Comparison of ENCODE assay signal across 20 cellular contexts in genomic region chr2:183009249-183009899, GRCh38. TPM values are rescaled to one million over a fixed set of nuclear protein-coding genes. Genes with fewer than 3 reads are reported as not detected.
DNase-seq lines count a peak whose midpoint lies in the region; ATAC-seq, FAIRE-seq and TF ChIP-seq lines count a peak whose summit lies in the region.
"Had no signal": no experiment of that assay in that cellular context is flagged by ENCODE, and none has a peak within 500 bp of the region (broad histone marks: within the 10 kb centered on the region; RNA-seq: fewer than 3 reads in every experiment).

No MANE protein-coding gene starts in this region.

- H3K36me3 ChIP-seq in HepG2 (replicated peaks in 1 of 2; ENCODE audit: control insufficient read depth in 1 of 2, insufficient read depth in 2 of 2, low read length in 2 of 2), result peaks cover 0 to 6% of the 10 kb centered on the region in 2 experiments; a peak in 2 of 5 replicates
- no peaks in the 10 kb centered on the region for H3K36me3 ChIP-seq in right lobe of liver
- peaks cover 0 to 27% of the 10 kb centered on the region in 2 experiments for H3K36me3 ChIP-seq in mesenchymal stem cell (ENCODE audit: control insufficient read depth in 1 of 2, insufficient read depth in 2 of 2, low read depth in 1 of 2, low read length in 2 of 2)
- H3K36me3 ChIP-seq in osteoblast (ENCODE audit: insufficient read depth, low read length), result no peaks in the 10 kb centered on the region
- H3K36me3 ChIP-seq: BLaER1, HAP-1 had no signal

- peak overlapping the region; percentile 31; the same call in 1 of the 2 replicates for H3K27ac Mint-ChIP-seq in WTC11
- H3K27ac Mint-ChIP-seq: CD4-positive, CD25-positive, alpha-beta regulatory T cell; IgD-negative memory B cell had no signal

- no peak for FAIRE-seq in HepG2 (lab: Jason Lieb, UNC)
- FAIRE-seq: D721Med, GM18507 had no signal

- peaks cover 83% of the 10 kb centered on the region for H3K79me2 ChIP-seq in HepG2 (ENCODE audit: insufficient read depth, low read length)
- peaks cover 99% of the 10 kb centered on the region for H3K79me2 ChIP-seq in osteoblast (ENCODE audit: insufficient read depth, low read length)

- no peak overlapping the region for H3K14ac ChIP-seq in mesenchymal stem cell (ENCODE audit: low read length in 2 of 2)

- H3K4ac ChIP-seq in mesenchymal stem cell (ENCODE audit: low read depth in 1 of 2, low read length in 2 of 2), result no peak overlapping the region

- no peak overlapping the region for H2BK12ac ChIP-seq in mesenchymal stem cell (ENCODE audit: low read length in 2 of 2)

- POLR2A ChIA-PET in HepG2 (lab: Yijun Ruan, JAX) (no interaction called here), WTC11 (lab: Charles Lee) (no interaction called here), RWPE1 (lab: Yijun Ruan, JAX; ENCODE audit: low non-redundant PET) (no interaction called here)

- no peaks in the 10 kb centered on the region for H3K36me3 Mint-ChIP-seq in WTC11
- H3K36me3 Mint-ChIP-seq: IgD-negative memory B cell had no signal

- no peak for TF ChIP-seq EP300 in HepG2 (IDR thresholded peaks at IDR 0.05; ENCODE audit: low read depth in 2 of 2, low read length in 2 of 2)
- TF ChIP-seq EP300 in HepG2 (CRISPR knock-in tag; IDR thresholded peaks at IDR 0.05; ENCODE audit: borderline replicate concordance), result no peak

- no peaks in the 10 kb centered on the region for H3K9me3 Mint-ChIP-seq in WTC11
- H3K9me3 Mint-ChIP-seq: CD4-positive, CD25-positive, alpha-beta regulatory T cell; IgD-negative memory B cell had no signal

- in situ Hi-C loops in HepG2 (cut with HindIII; ENCODE audit: extremely low pct_ligation_motif_present, low pct_unique_long_range_greater_than_20kb), result no loop called here

- TF ChIP-seq POLR2A in HepG2 (IDR thresholded peaks at IDR 0.05; ENCODE audit: insufficient read depth in 1 of 2, low read depth in 2 of 2, low read length in 2 of 2), result no peak
- TF ChIP-seq POLR2A in right lobe of liver (IDR thresholded peaks at IDR 0.05), result no peak

- DNase-seq in HepG2 (ENCODE audit: low spot score) (no peak), right lobe of liver (no peak), WTC11 (ENCODE audit: low spot score) (no peak), mesenchymal stem cell (no peak), RWPE1 (ENCODE audit: low spot score) (no peak), iPS-NIHi11 (ENCODE audit: low spot score) (no peak), osteoblast (ENCODE audit: insufficient read length, low spot score, missing footprints) (no peak)
- DNase-seq: CD4-positive, CD25-positive, alpha-beta regulatory T cell; NCI-H1048; NCI-H1417 treated with DMSO at 0.1 percent for 48 hours; NCI-H1694 treated with DMSO at 0.1 percent for 48 hours; NCI-H2081; NCI-H2227 treated with DMSO at 0.1 percent for 48 hours; SHP77 treated with DMSO at 0.1 percent for 48 hours had no signal

- H3K9ac ChIP-seq in HepG2 (ENCODE audit: insufficient read depth, low read depth, low read length), result no peak overlapping the region
- H3K9ac ChIP-seq in mesenchymal stem cell (ENCODE audit: low read length), result no peak overlapping the region
- H3K9ac ChIP-seq: BLaER1 had no signal

- H4K8ac ChIP-seq in mesenchymal stem cell (ENCODE audit: low read length), result no peak overlapping the region

- no peaks in the 10 kb centered on the region for H3K9me3 ChIP-seq in HepG2 (ENCODE audit: low read length)
- H3K9me3 ChIP-seq in right lobe of liver, result no peaks in the 10 kb centered on the region
- H3K9me3 ChIP-seq in mesenchymal stem cell (ENCODE audit: control insufficient read depth, low read length), result no peaks in the 10 kb centered on the region
- H3K9me3 ChIP-seq in osteoblast (ENCODE audit: low read depth, low read length), result no peaks in the 10 kb centered on the region
- H3K9me3 ChIP-seq: BLaER1, HAP-1 had no signal

- CTCF ChIA-PET in HepG2 (lab: Yijun Ruan, JAX; ENCODE audit: low intra/inter-chr PET ratio, low total read pairs), result no interaction called here
- CTCF ChIA-PET in WTC11 (lab: Charles Lee), result no interaction called here
- CTCF ChIA-PET in RWPE1 (lab: Yijun Ruan, JAX), result no interaction called here

- intact Hi-C loops in HepG2 (cut with micrococcal nuclease; ENCODE audit: unreplicated experiment), result no loop called here
- intact Hi-C loops in right lobe of liver (cut with DNase I), result no loop called here

- ATAC-seq in HepG2 (no peak), right lobe of liver (no peak), WTC11 (no peak)
- ATAC-seq: Panc1 had no signal

- no peaks in the 10 kb centered on the region for H3K27me3 Mint-ChIP-seq in WTC11 (ENCODE audit: low read depth)
- H3K27me3 Mint-ChIP-seq: CD4-positive, CD25-positive, alpha-beta regulatory T cell had no signal

- no peak overlapping the region for H3K4me3 Mint-ChIP-seq in WTC11
- H3K4me3 Mint-ChIP-seq: CD4-positive, CD25-positive, alpha-beta regulatory T cell; IgD-negative memory B cell had no signal

- H2AFZ ChIP-seq in HepG2 (ENCODE audit: low read length) (no peak overlapping the region), mesenchymal stem cell (ENCODE audit: low read depth, low read length) (no peak overlapping the region), osteoblast (ENCODE audit: low read length) (no peak overlapping the region)

- H4K91ac ChIP-seq in mesenchymal stem cell (ENCODE audit: low read length), result no peak overlapping the region

- no peak overlapping the region for H2BK5ac ChIP-seq in mesenchymal stem cell (ENCODE audit: low read depth, low read length, poor library complexity, severe bottlenecking)

- H2BK15ac ChIP-seq in mesenchymal stem cell (ENCODE audit: low read depth, poor library complexity, severe bottlenecking), result no peak overlapping the region

- H3K27me3 ChIP-seq in HepG2 (ENCODE audit: control insufficient read depth in 1 of 2, insufficient read depth in 2 of 2, low read length in 2 of 2), result no peaks in the 10 kb centered on the region
- H3K27me3 ChIP-seq in right lobe of liver, result no peaks in the 10 kb centered on the region
- H3K27me3 ChIP-seq in mesenchymal stem cell (ENCODE audit: control insufficient read depth in 1 of 2, insufficient read depth in 1 of 2, low read length in 2 of 2), result no peaks in the 10 kb centered on the region
- H3K27me3 ChIP-seq in osteoblast (ENCODE audit: insufficient read depth, low read length), result no peaks in the 10 kb centered on the region
- H3K27me3 ChIP-seq: BLaER1 had no signal

- no peak overlapping the region for H2BK120ac ChIP-seq in mesenchymal stem cell (ENCODE audit: low read depth, low read length)

- H2AK5ac ChIP-seq in mesenchymal stem cell (ENCODE audit: low read length, severe bottlenecking), result no peak overlapping the region

- no peak overlapping the region for H3K4me3 ChIP-seq in HepG2 (replicated peaks in 1 of 3; ENCODE audit: insufficient read depth in 1 of 3, low read depth in 2 of 3, low read length in 3 of 3)
- no peak overlapping the region for H3K4me3 ChIP-seq in right lobe of liver
- H3K4me3 ChIP-seq in mesenchymal stem cell (ENCODE audit: insufficient read depth in 1 of 2, low read depth in 1 of 2, low read length in 2 of 2), result no peak overlapping the region
- no peak overlapping the region for H3K4me3 ChIP-seq in osteoblast (ENCODE audit: insufficient read depth, low read length)
- H3K4me3 ChIP-seq: BLaER1, HAP-1 had no signal

- no peak for TF ChIP-seq RAD21 in HepG2 (CRISPR knock-in tag; IDR thresholded peaks at IDR 0.05)

- no peak overlapping the region for H3K18ac ChIP-seq in mesenchymal stem cell (ENCODE audit: low read depth in 1 of 2, low read length in 2 of 2)

- H3K4me2 ChIP-seq in HepG2 (ENCODE audit: low read depth, low read length) (no peak overlapping the region), mesenchymal stem cell (ENCODE audit: low read length, poor library complexity, severe bottlenecking) (no peak overlapping the region), osteoblast (ENCODE audit: insufficient read depth, low read length) (no peak overlapping the region)
- H3K4me2 ChIP-seq: BLaER1 had no signal

- WGBS in HepG2 (ENCODE audit: low lambda C conversion rate), result 96% methylated on average over 3 of the region's 3 CpGs
- 97% methylated on average over 3 of the region's 3 CpGs for WGBS in right lobe of liver (ENCODE audit: insufficient coverage, low coverage, low lambda C conversion rate, missing lambda C conversion rate)
- WGBS in mesenchymal stem cell, result 99% methylated on average over 2 of the region's 3 CpGs

- no peak overlapping the region for H3K27ac ChIP-seq in HepG2 (ENCODE audit: extremely low read length, insufficient read depth, low read length)
- no peak overlapping the region for H3K27ac ChIP-seq in right lobe of liver
- H3K27ac ChIP-seq in mesenchymal stem cell (ENCODE audit: low read length, poor library complexity, severe bottlenecking), result peak overlapping the region; percentile 22
- no peak overlapping the region for H3K27ac ChIP-seq in RWPE1
- H3K27ac ChIP-seq in osteoblast (ENCODE audit: low read depth, low read length), result no peak overlapping the region
- H3K27ac ChIP-seq: BLaER1 had no signal

- no peaks in the 10 kb centered on the region for H3K4me1 ChIP-seq in HepG2 (ENCODE audit: insufficient read depth, low read length)
- no peaks in the 10 kb centered on the region for H3K4me1 ChIP-seq in right lobe of liver
- H3K4me1 ChIP-seq in mesenchymal stem cell (ENCODE audit: control insufficient read depth, insufficient read depth, low read depth, low read length), result peaks cover 2% of the 10 kb centered on the region
- no peaks in the 10 kb centered on the region for H3K4me1 ChIP-seq in osteoblast (ENCODE audit: insufficient read depth, low read length)
- H3K4me1 ChIP-seq: BLaER1 had no signal

- H4K20me1 ChIP-seq in HepG2 (ENCODE audit: insufficient read depth, low read length) (peaks cover 14% of the 10 kb centered on the region; the same call in 1 of the 2 replicates), osteoblast (ENCODE audit: insufficient read depth, low read length) (peaks cover 48% of the 10 kb centered on the region)
- H4K20me1 ChIP-seq: BLaER1 had no signal

- H3K79me1 ChIP-seq in mesenchymal stem cell (replicated peaks; ENCODE audit: low read length, poor library complexity, severe bottlenecking), result no peaks in the 10 kb centered on the region

- peaks cover 70% of the 10 kb centered on the region for H3K4me1 Mint-ChIP-seq in WTC11

- TF ChIP-seq CTCF in HepG2 (CRISPR knock-in tag; IDR thresholded peaks at IDR 0.05), result no peak
- no peak for TF ChIP-seq CTCF in right lobe of liver (IDR thresholded peaks at IDR 0.05)
- TF ChIP-seq CTCF in WTC11 (IDR thresholded peaks at IDR 0.05), result no peak
- TF ChIP-seq CTCF in RWPE1 (conservative IDR thresholded peaks at IDR 0.05; ENCODE audit: low read depth), result no peak
- TF ChIP-seq CTCF in osteoblast (IDR thresholded peaks at IDR 0.05; ENCODE audit: extremely low read depth, low read depth, low read length), result no peak

- BruUV-seq in HepG2 (replicated peaks; lab: Mats Ljungman, UMichigan), result no TSS peak

- H3K23ac ChIP-seq in mesenchymal stem cell (ENCODE audit: low read length in 2 of 2), result no peak overlapping the region

RNA-seq across cellular contexts. Expression of gene NCKAP1, which starts 28.9 kb away (rescaled TPM):
- 96.3 and 160 TPM in 2 replicates for total RNA-seq in HepG2 (2016; rRNA removed; fragmentation: Illumina TruSeq; extraction: Trizol)
- 20.2 and 23.9 TPM in 2 replicates for total RNA-seq in HepG2 (2016; cell fraction: cytosol; rRNA removed; fragmentation: Illumina TruSeq; extraction: Trizol; ENCODE audit: low read depth)
- total RNA-seq in HepG2 (2016; cell fraction: insoluble cytoplasmic fraction; rRNA removed; fragmentation: Illumina TruSeq; extraction: Trizol), result 89.4 and 158 TPM in 2 replicates
- total RNA-seq in HepG2 (2016; cell fraction: membrane; rRNA removed; fragmentation: Illumina TruSeq; extraction: Trizol), result 91.7 and 92.2 TPM in 2 replicates
- 100 and 105 TPM in 2 replicates for total RNA-seq in HepG2 (2016; cell fraction: nucleus; rRNA removed; fragmentation: Illumina TruSeq; extraction: Trizol)
- 59.0 and 72.1 TPM in 2 replicates for polyA plus RNA-seq in HepG2 (2011; rRNA removed)
- polyA plus RNA-seq in HepG2 (2011; cell fraction: cytosol; rRNA removed), result 49.9 and 69.1 TPM in 2 replicates
- polyA plus RNA-seq in HepG2 (2011; cell fraction: nucleus; rRNA removed), result 30.3 and 33.5 TPM in 2 replicates
- polyA plus RNA-seq in HepG2 (2012), result 70.3 and 73.4 TPM in 2 replicates
- polyA plus RNA-seq in HepG2 (2016; cell fraction: cytosol; fragmentation: Illumina TruSeq; extraction: Trizol; ENCODE audit: low read depth), result 8.8 and 9.0 TPM in 2 replicates
- 118 and 121 TPM in 2 replicates for polyA plus RNA-seq in HepG2 (2016; cell fraction: insoluble cytoplasmic fraction; fragmentation: Illumina TruSeq; extraction: Trizol; ENCODE audit: low read depth)
- polyA plus RNA-seq in HepG2 (2016; cell fraction: membrane; fragmentation: Illumina TruSeq; extraction: Trizol; ENCODE audit: low read depth), result 34.3 and 37.5 TPM in 2 replicates
- polyA plus RNA-seq in HepG2 (2016; cell fraction: nucleus; fragmentation: Illumina TruSeq; extraction: Trizol; ENCODE audit: insufficient read depth, low read depth), result 82.2 and 99.4 TPM in 2 replicates
- polyA minus RNA-seq in HepG2 (2011; rRNA and poly(A)+ RNA removed; ENCODE audit: low replicate concordance), result 34.6 and 53.5 TPM in 2 replicates
- polyA minus RNA-seq in HepG2 (2011; cell fraction: cytosol; rRNA and poly(A)+ RNA removed), result 60.0 and 71.9 TPM in 2 replicates
- 145 and 163 TPM in 2 replicates for polyA minus RNA-seq in HepG2 (2011; cell fraction: nucleus; rRNA and poly(A)+ RNA removed)
- total RNA-seq in right lobe of liver, result 10 to 100 TPM; 31.9 to 50.3 (median 43.3) TPM
- 148 to 173 TPM (median 149 TPM) in 3 replicates for total RNA-seq in WTC11 (2021)
- polyA plus RNA-seq in mesenchymal stem cell (2013, experiment 1 of 2), result 96.8 TPM
- polyA plus RNA-seq in mesenchymal stem cell (2013, experiment 2 of 2), result 101 TPM
- 209 and 212 TPM in 2 replicates for total RNA-seq in osteoblast
